In the genomic region with DNA sequence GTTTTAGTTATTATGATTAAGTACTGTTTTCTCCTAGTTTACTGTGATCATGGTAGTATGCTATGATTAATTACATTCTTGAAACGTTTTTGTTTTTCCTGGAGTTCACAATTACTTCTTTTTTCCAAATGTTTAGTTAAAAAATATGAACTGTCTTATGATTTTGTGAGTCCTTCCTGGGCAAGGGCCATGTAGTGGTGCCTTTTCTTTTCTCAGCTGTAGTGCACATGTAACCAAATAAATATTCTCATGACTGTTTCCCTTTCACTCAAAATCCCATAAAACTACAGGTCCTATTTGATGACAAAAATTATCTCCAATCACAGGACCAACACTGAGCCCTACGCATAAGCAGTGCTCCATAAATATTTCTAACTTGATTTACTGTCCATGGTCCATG, we compare ENCODE assay signal across 21 cellular contexts.
DNase-seq lines count a peak whose midpoint lies in the region; ATAC-seq and TF ChIP-seq lines count a peak whose summit lies in the region.
"Had no signal": no experiment of that assay in that cellular context is flagged by ENCODE, and none has a peak within 500 bp of the region (broad histone marks: within the 10 kb centered on the region; RNA-seq: fewer than 3 reads in every experiment).

No MANE protein-coding gene starts in this region.

- dilution Hi-C loops in mammary epithelial cell (cut with HindIII; ENCODE audit: low sequenced_read_pairs): no loop called here

- no peaks in the 10 kb centered on the region for H3K79me2 ChIP-seq in mammary epithelial cell (ENCODE audit: insufficient read depth, low read length)

- H3K9me3 ChIP-seq in mammary epithelial cell (replicated peaks; ENCODE audit: insufficient read depth, low read length) (no peaks in the 10 kb centered on the region), tibial nerve (no peaks in the 10 kb centered on the region)
- H3K9me3 ChIP-seq: A549; BE2C; BLaER1 treated with 17β-estradiol and CSF1 and Interleukin-3, amounts not matched to agents 10 nM and 100 nM had no signal

- H3K36me3 ChIP-seq in mammary epithelial cell (ENCODE audit: insufficient read depth, low read length): no peaks in the 10 kb centered on the region
- no peaks in the 10 kb centered on the region for H3K36me3 ChIP-seq in tibial nerve
- H3K36me3 ChIP-seq: BE2C; BLaER1 treated with 17β-estradiol and CSF1 and Interleukin-3, amounts not matched to agents 10 nM and 100 nM had no signal

- H3K4me3 ChIP-seq in mammary epithelial cell (replicated peaks in 1 of 3; ENCODE audit: insufficient read depth in 1 of 3, low read depth in 2 of 3, low read length in 3 of 3) (no peak overlapping the region), tibial nerve (no peak overlapping the region)
- H3K4me3 ChIP-seq: A549, GM23338 had no signal

- intact Hi-C loops in Calu3 (cut with micrococcal nuclease; ENCODE audit: unreplicated experiment): no loop called here
- intact Hi-C loops in mammary epithelial cell (cut with micrococcal nuclease): no loop called here

- H3K4me1 ChIP-seq in mammary epithelial cell (ENCODE audit: insufficient read depth, low read length) (peaks cover 17% of the 10 kb centered on the region), tibial nerve (peaks cover 0 to 3% (median 0%) of the 10 kb centered on the region in 4 donors)
- H3K4me1 ChIP-seq: A549, BE2C had no signal

- no peak overlapping the region for H3K9ac ChIP-seq in mammary epithelial cell (ENCODE audit: insufficient read depth, low read length)

- no peak for ATAC-seq in stimulated activated memory B cell treated with anti-CD40 and anti-IgM and Interleukin-4, amounts not matched to agents 10 μg/mL and 1 μg/mL and 100 μg/mL, for 72 hours
- no peak for ATAC-seq in HG02981 (IDR thresholded peaks at IDR 0.05; ENCODE audit: unreplicated experiment)
- ATAC-seq: A549, GM23338 had no signal

- H3K36me3 Mint-ChIP-seq in Calu3 (ENCODE audit: insufficient read depth, unreplicated experiment) (no peaks in the 10 kb centered on the region), nephron (ENCODE audit: low read depth) (no peaks in the 10 kb centered on the region)
- H3K36me3 Mint-ChIP-seq in stimulated activated memory B cell treated with anti-CD40 and anti-IgM and Interleukin-4, amounts not matched to agents 10 μg/mL and 1 μg/mL and 100 μg/mL, for 72 hours: no peaks in the 10 kb centered on the region
- H3K36me3 Mint-ChIP-seq: CD14-positive monocyte had no signal

- H3K4me3 Mint-ChIP-seq in Calu3 (ENCODE audit: low read depth, unreplicated experiment) (no peak overlapping the region), nephron (no peak overlapping the region)
- no peak overlapping the region for H3K4me3 Mint-ChIP-seq in stimulated activated memory B cell treated with anti-CD40 and anti-IgM and Interleukin-4, amounts not matched to agents 10 μg/mL and 1 μg/mL and 100 μg/mL, for 72 hours
- H3K4me3 Mint-ChIP-seq: CD4-positive, alpha-beta T cell; CD8-positive, alpha-beta memory T cell; GM23338; H9 had no signal

- H3K27ac Mint-ChIP-seq in Calu3 (ENCODE audit: unreplicated experiment) (peak overlapping the region; percentile 6), nephron (peak overlapping the region in 2 of 3 experiments; percentile 19 to 53)
- H3K27ac Mint-ChIP-seq in stimulated activated memory B cell treated with anti-CD40 and anti-IgM and Interleukin-4, amounts not matched to agents 10 μg/mL and 1 μg/mL and 100 μg/mL, for 72 hours: peak overlapping the region; percentile 44
- H3K27ac Mint-ChIP-seq: CD14-positive monocyte; CD4-positive, alpha-beta T cell; CD8-positive, alpha-beta memory T cell; GM23338; H9 had no signal

- CTCF ChIA-PET in Calu3 (lab: Charles Lee): no interaction called here
- CTCF ChIA-PET in mammary epithelial cell (lab: Charles Lee; ENCODE audit: low non-redundant PET): no interaction called here

- peaks cover 23% of the 10 kb centered on the region for H3K4me1 Mint-ChIP-seq in Calu3 (ENCODE audit: low read depth, unreplicated experiment)
- peaks cover 12% of the 10 kb centered on the region for H3K4me1 Mint-ChIP-seq in nephron
- no peaks in the 10 kb centered on the region for H3K4me1 Mint-ChIP-seq in stimulated activated memory B cell treated with anti-CD40 and anti-IgM and Interleukin-4, amounts not matched to agents 10 μg/mL and 1 μg/mL and 100 μg/mL, for 72 hours
- H3K4me1 Mint-ChIP-seq: CD8-positive, alpha-beta memory T cell; GM23338; H9 had no signal

- TF ChIP-seq CTCF in Calu3 (IDR thresholded peaks at IDR 0.05; ENCODE audit: unreplicated experiment) (no peak), mammary epithelial cell (conservative IDR thresholded peaks at IDR 0.05 in 1 of 2, IDR thresholded peaks at IDR 0.05 in 1 of 2; ENCODE audit: extremely low read depth in 1 of 2, insufficient read depth in 1 of 2, low read depth in 1 of 2, low read length in 2 of 2) (no peak), nephron (IDR thresholded peaks at IDR 0.05; ENCODE audit: unreplicated experiment in 3 of 3) (no peak), tibial nerve (IDR thresholded peaks at IDR 0.05) (no peak)

- H3K27me3 ChIP-seq in mammary epithelial cell (ENCODE audit: insufficient read depth, low read length): no peaks in the 10 kb centered on the region
- no peaks in the 10 kb centered on the region for H3K27me3 ChIP-seq in tibial nerve
- H3K27me3 ChIP-seq: BE2C; BLaER1 treated with 17β-estradiol and CSF1 and Interleukin-3, amounts not matched to agents 10 nM and 100 nM had no signal

- H3K27ac ChIP-seq in mammary epithelial cell (ENCODE audit: insufficient read depth, low read depth, low read length): peak overlapping the region; percentile 50
- H3K27ac ChIP-seq in tibial nerve: peak overlapping the region in 1 of 4 donors; percentile 70
- H3K27ac ChIP-seq: A549 had no signal

- 50% methylated on average over 2 of the region's 2 CpGs for WGBS in mammary epithelial cell (ENCODE audit: low coverage, missing lambda C conversion rate)
- WGBS in tibial nerve, 2 donors: 49 to 50% methylated on average over 2 of the region's 2 CpGs

- TF ChIP-seq EP300 in tibial nerve (IDR thresholded peaks at IDR 0.05): no peak

- H3K4me2 ChIP-seq in mammary epithelial cell (ENCODE audit: insufficient read depth, low read depth, low read length): no peak overlapping the region
- H3K4me2 ChIP-seq: A549, GM23338 had no signal

- H2AFZ ChIP-seq in mammary epithelial cell (ENCODE audit: low read depth, low read length): no peak overlapping the region

- no peaks in the 10 kb centered on the region for H3K27me3 Mint-ChIP-seq in Calu3 (ENCODE audit: unreplicated experiment)
- no peaks in the 10 kb centered on the region for H3K27me3 Mint-ChIP-seq in nephron (ENCODE audit: low read depth)
- H3K27me3 Mint-ChIP-seq in stimulated activated memory B cell treated with anti-CD40 and anti-IgM and Interleukin-4, amounts not matched to agents 10 μg/mL and 1 μg/mL and 100 μg/mL, for 72 hours: peaks cover 39% of the 10 kb centered on the region

- no peaks in the 10 kb centered on the region for H4K20me1 ChIP-seq in mammary epithelial cell (ENCODE audit: insufficient read depth, low read length)
- H4K20me1 ChIP-seq: BLaER1 treated with 17β-estradiol and CSF1 and Interleukin-3, amounts not matched to agents 10 nM and 100 nM had no signal

- H3K9me3 Mint-ChIP-seq in Calu3 (ENCODE audit: low read depth, unreplicated experiment) (no peaks in the 10 kb centered on the region), nephron (peaks cover 4% of the 10 kb centered on the region)
- H3K9me3 Mint-ChIP-seq in stimulated activated memory B cell treated with anti-CD40 and anti-IgM and Interleukin-4, amounts not matched to agents 10 μg/mL and 1 μg/mL and 100 μg/mL, for 72 hours: no peaks in the 10 kb centered on the region
- H3K9me3 Mint-ChIP-seq: CD4-positive, alpha-beta T cell; GM23338; H9 had no signal

- BruUV-seq in Calu3 (replicated peaks; lab: Mats Ljungman, UMichigan) (no TSS peak), mammary epithelial cell (replicated peaks; lab: Mats Ljungman, UMichigan) (no TSS peak)

- DNase-seq in Calu3 (no peak), mammary epithelial cell (no peak), tibial nerve (ENCODE audit: low spot score in 2 of 2) (no peak)
- DNase-seq in activated naive CD4-positive, alpha-beta T cell treated with Interleukin-2 at 50 U/mL for 16 hours: no peak
- DNase-seq: 8988T; ACHN; AML-193; BE2C; CD4-positive, alpha-beta T cell; CD8-positive, alpha-beta memory T cell; DMS53; DMS79 treated with DMSO at 0.1 percent for 48 hours; GF-D8; H9 had no signal

- in situ Hi-C loops in mammary epithelial cell (cut with MboI; ENCODE audit: low sequenced_read_pairs in 2 of 2): no loop called here

- no peak for TF ChIP-seq POLR2A in tibial nerve (IDR thresholded peaks at IDR 0.05)
